In genomic region chr3:120765830-120766511, GRCh38 we compare ENCODE assay signal across 10 cellular contexts. TPM values are rescaled to one million over a fixed set of nuclear protein-coding genes. Genes with fewer than 3 reads are reported as not detected.
DNase-seq lines count a peak whose midpoint lies in the region; ATAC-seq and TF ChIP-seq lines count a peak whose summit lies in the region.
"Had no signal": no experiment of that assay in that cellular context is flagged by ENCODE, and none has a peak within 500 bp of the region (broad histone marks: within the 10 kb centered on the region; RNA-seq: fewer than 3 reads in every experiment).

No MANE protein-coding gene starts in this region.

- DNase-seq in activated T-cell treated with anti-CD3 and anti-CD28 coated beads, Interleukin-2, amount 50 U/mL, for 24 hours: no peak
- DNase-seq in activated T-cell treated with anti-CD3 and anti-CD28 coated beads, Interleukin-2, amount 50 U/mL, for 1 hour: no peak
- DNase-seq in GM03348 (ENCODE audit: low spot score): no peak
- DNase-seq in ureter (ENCODE audit: low spot score): no peak
- DNase-seq in occipital lobe (lab: John Stamatoyannopoulos, UW): no peak
- DNase-seq: NCI-H146 had no signal

- no peak for TF ChIP-seq CTCF in nephron (IDR thresholded peaks at IDR 0.05; ENCODE audit: unreplicated experiment in 3 of 3)

- peaks cover 13% of the 10 kb centered on the region for H3K36me3 Mint-ChIP-seq in activated T-cell treated with anti-CD3 and anti-CD28 coated beads, Interleukin-2, amount 50 U/mL, for 24 hours (ENCODE audit: low read depth)
- peaks cover 8% of the 10 kb centered on the region for H3K36me3 Mint-ChIP-seq in nephron (ENCODE audit: low read depth)

- H3K27ac Mint-ChIP-seq in activated T-cell treated with anti-CD3 and anti-CD28 coated beads, Interleukin-2, amount 50 U/mL, for 24 hours: peak overlapping the region; percentile 11
- peak overlapping the region in 2 of 3 experiments; percentile 9 to 23 for H3K27ac Mint-ChIP-seq in nephron

- no peak overlapping the region for H3K4me3 Mint-ChIP-seq in activated T-cell treated with anti-CD3 and anti-CD28 coated beads, Interleukin-2, amount 50 U/mL, for 24 hours
- H3K4me3 Mint-ChIP-seq in nephron: no peak overlapping the region

- H3K4me1 Mint-ChIP-seq in activated T-cell treated with anti-CD3 and anti-CD28 coated beads, Interleukin-2, amount 50 U/mL, for 24 hours (ENCODE audit: low read depth): peaks cover 61% of the 10 kb centered on the region
- peaks cover 36% of the 10 kb centered on the region for H3K4me1 Mint-ChIP-seq in nephron

- H3K9me3 Mint-ChIP-seq in activated T-cell treated with anti-CD3 and anti-CD28 coated beads, Interleukin-2, amount 50 U/mL, for 24 hours: no peaks in the 10 kb centered on the region
- H3K9me3 Mint-ChIP-seq in nephron: peaks cover 4% of the 10 kb centered on the region

- ATAC-seq in HG02571 (IDR thresholded peaks at IDR 0.05; ENCODE audit: unreplicated experiment): peak; percentile 64
- peak; percentile 59 for ATAC-seq in HG03378 (IDR thresholded peaks at IDR 0.05; ENCODE audit: unreplicated experiment)
- ATAC-seq: sciatic nerve had no signal

- no peaks in the 10 kb centered on the region for H3K27me3 Mint-ChIP-seq in activated T-cell treated with anti-CD3 and anti-CD28 coated beads, Interleukin-2, amount 50 U/mL, for 24 hours
- H3K27me3 Mint-ChIP-seq in nephron (ENCODE audit: low read depth): no peaks in the 10 kb centered on the region

RNA-seq across cellular contexts. Expression of gene GTF2E1, which starts 23.4 kb away (rescaled TPM):
- total RNA-seq in ureter (20.2 TPM), occipital lobe (21.4 TPM)

RNA-seq across cellular contexts. Expression of gene RABL3, which starts 23.7 kb away (rescaled TPM):
- total RNA-seq in ureter (28.7 TPM), occipital lobe (12.6 TPM)
